Comparison of ENCODE assay signal across 8 cellular contexts in genomic region chr4:185471235-185472062, GRCh38. TPM values are rescaled to one million over a fixed set of nuclear protein-coding genes. Genes with fewer than 3 reads are reported as not detected.
A peak's percentile ranks its signal among the peaks of the same experiment; 100 is the strongest.
DNase-seq lines count a peak whose midpoint lies in the region; ATAC-seq and TF ChIP-seq lines count a peak whose summit lies in the region.

CCDC110 (minus strand) TSS chr4:185471733; CDS start chr4:185471683, 50 bp downstream.

- no peaks in the 10 kb centered on the region for H3K9me3 ChIP-seq in psoas muscle

- H3K4me3 Mint-ChIP-seq in HFFc6 (peak within 1 kb of the TSS; percentile 89), T-cell (peak within 1 kb of the TSS; percentile 86 to 93 (median 87))

- peak; percentile 64 for TF ChIP-seq CTCF in GM12865 (IDR thresholded peaks at IDR 0.05; ENCODE audit: insufficient read depth, low read depth, low read length, missing control alignments)
- peak; percentile 80 for TF ChIP-seq CTCF in HFFc6 (IDR thresholded peaks at IDR 0.05)
- TF ChIP-seq CTCF in NB4 (IDR thresholded peaks at IDR 0.05; ENCODE audit: low read depth, low read length) = no peak
- TF ChIP-seq CTCF in psoas muscle (IDR thresholded peaks at IDR 0.05) = peak; percentile 74

- no peaks in the 10 kb centered on the region for H3K27me3 ChIP-seq in psoas muscle (ENCODE audit: insufficient read depth in 3 of 3, low read length in 2 of 3)

- TF ChIP-seq POLR2A in NB4 (IDR thresholded peaks at IDR 0.05; ENCODE audit: extremely low read depth, insufficient read length) = no peak

- H3K4me1 ChIP-seq in psoas muscle (no peaks in the 10 kb centered on the region), urinary bladder (ENCODE audit: insufficient read depth) (no peaks in the 10 kb centered on the region)

- H3K36me3 Mint-ChIP-seq in HFFc6 (ENCODE audit: low read depth) (no peaks in the 10 kb centered on the region), T-cell (no peaks in the 10 kb centered on the region)

- ATAC-seq in T-cell (replicated peaks in 1 of 4) (peak; percentile 88 to 96 (median 92)), left ventricle myocardium superior (peak; percentile 98), psoas muscle (peak; percentile 93 to 98 (median 96))

- POLR2A ChIA-PET in T-cell (lab: Charles Lee) = no interaction called here

- intact Hi-C loops in left ventricle myocardium superior (cut with micrococcal nuclease) = loop anchor here (5.0 kb wide), 1 partner anchor 126 kb away; no protein-coding TSS in a partner anchor
- intact Hi-C loops in psoas muscle (cut with DNase I) = loop anchor here (2.0 to 5.0 kb wide), 3 partner anchors 121 to 566 kb away; no protein-coding TSS in a partner anchor

- H3K4me1 Mint-ChIP-seq in HFFc6 (ENCODE audit: low read depth) (0 out of 2 replicates have a peak, but pooled peaks cover 6% of the 10 kb centered on the region), T-cell (peaks cover 2 to 20% (median 15%) of the 10 kb centered on the region in 3 donors)

- 1 to 3% (median 2%) methylated on average over 24 to 91 of the region's 92 CpGs for WGBS in psoas muscle, 3 donors
- WGBS in urinary bladder = 1% methylated on average over 92 of the region's 92 CpGs

- H3K36me3 ChIP-seq in psoas muscle (ENCODE audit: insufficient read depth in 1 of 2, low read depth in 1 of 2) (no peaks in the 10 kb centered on the region), urinary bladder (ENCODE audit: insufficient read depth) (no peaks in the 10 kb centered on the region)

- DNase-seq in GM12865 (ENCODE audit: low read depth) (peak; percentile 98), HFFc6 (peak; percentile 86), NB4 (ENCODE audit: low read depth) (peak; percentile 83), T-cell (peak; percentile 68 to 93 (median 85)), amniotic stem cell (lab: John Stamatoyannopoulos, UW) (peak; percentile 100), left ventricle myocardium superior (peak; percentile 95), psoas muscle (peak; percentile 93 to 97)

- no peaks in the 10 kb centered on the region for H3K9me3 Mint-ChIP-seq in HFFc6
- H3K9me3 Mint-ChIP-seq in T-cell = no peaks in the 10 kb centered on the region

- H3K27ac Mint-ChIP-seq in HFFc6 = peak within 1 kb of the TSS; percentile 64
- H3K27ac Mint-ChIP-seq in T-cell = peak within 1 kb of the TSS; percentile 30 to 82

- CTCF ChIA-PET in T-cell (lab: Charles Lee) = interaction anchor here in 1 of 2 donors (0.6 kb wide), 1 partner anchor 124 kb away, joined by 3 read pairs; no protein-coding TSS in a partner anchor

- H3K27ac ChIP-seq in psoas muscle (peak within 1 kb of the TSS; percentile 83), urinary bladder (ENCODE audit: low read depth) (peak within 1 kb of the TSS; percentile 64)

- H3K4me3 ChIP-seq in GM12865 (ENCODE audit: low read depth, low read length) (peak within 1 kb of the TSS; percentile 95), NB4 (ENCODE audit: low read depth, low read length) (peak within 1 kb of the TSS; percentile 21), psoas muscle (peak within 1 kb of the TSS; percentile 77), urinary bladder (ENCODE audit: low read depth, low read length) (peak within 1 kb of the TSS; percentile 91)

- H3K27me3 Mint-ChIP-seq in HFFc6 (ENCODE audit: insufficient read depth) (peaks cover 40% of the 10 kb centered on the region), T-cell (peaks cover under 1 to 3% of the 10 kb centered on the region in 2 donors)

RNA-seq across cellular contexts. Expression of gene CCDC110, which starts in this region (rescaled TPM):
- not detected for total RNA-seq in HFFc6 (2021; fragmentation: NEBNext Ultra II Directional; extraction: Animal tissue kit (Norgen Biotek cat#: 25700))
- total RNA-seq in T-cell = under 1 TPM; 0.35 to 0.77 (median 0.47) TPM
- total RNA-seq in left ventricle myocardium superior = 0.99 TPM
- 1 to 10 TPM in 2 of 4 donors, under 1 TPM in 2; 0.54 to 7.0 (median 3.2) TPM for total RNA-seq in psoas muscle
- polyA plus RNA-seq in psoas muscle = 1 to 10 TPM in 1 of 3 donors, under 1 TPM in 2; 0.07 to 5.9 (median 0.65) TPM
- total RNA-seq in urinary bladder = 18.2 TPM
- 2.0 TPM for polyA plus RNA-seq in urinary bladder

Comparison
In these comparisons a context has a peak if more than half of its experiments do, and no peak if none do; other contexts are left out.
1. Peak in every context shown above with its lines: DNase-seq, ATAC-seq, H3K4me3 ChIP-seq and H3K27ac ChIP-seq.
2. Peak in DNase-seq in HFFc6; RNA of the gene not detected or under 1 TPM.
3. Peak in DNase-seq and ATAC-seq in T-cell; RNA of the gene not detected or under 1 TPM.
4. Peak in DNase-seq and ATAC-seq in left ventricle myocardium superior; RNA of the gene not detected or under 1 TPM.
5. H3K4me3 ChIP-seq: peak in every context shown above with its lines; median percentile 95 in GM12865; 91 in urinary bladder; 77 in psoas muscle; 21 in NB4.